ENCODE assay signal across 31 cellular contexts in the genomic region with DNA sequence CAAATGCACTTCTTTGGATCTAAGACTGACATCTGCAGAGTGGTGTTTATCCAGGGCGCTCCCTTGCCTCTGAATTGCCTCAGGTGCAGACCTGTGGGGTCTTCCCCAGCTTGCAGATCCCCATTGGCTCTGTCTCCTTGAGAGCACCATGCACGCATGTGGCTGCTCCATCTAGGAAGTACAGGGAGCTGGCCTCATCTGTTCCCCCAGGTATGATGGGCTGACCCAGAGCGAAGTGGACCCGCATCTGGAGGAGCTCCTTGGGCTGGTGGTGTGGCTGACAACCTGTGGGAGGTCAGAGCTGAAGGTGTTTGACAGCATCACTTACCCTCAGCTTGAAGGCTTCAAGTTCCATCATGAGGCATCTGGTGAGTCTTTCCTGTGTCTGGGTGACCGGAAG. TPM values are rescaled to one million over a fixed set of nuclear protein-coding genes. Genes with fewer than 3 reads are reported as not detected.
"Had no signal": no experiment of that assay in that cellular context is flagged by ENCODE, and none has a peak within 500 bp of the region (broad histone marks: within the 10 kb centered on the region; RNA-seq: fewer than 3 reads in every experiment).

No MANE protein-coding gene starts in this region.

- H3K4me1 ChIP-seq: gastroesophageal sphincter had no signal

- H3K4me3 Mint-ChIP-seq: activated CD4-positive, alpha-beta memory T cell treated with anti-CD3 and anti-CD28 coated beads for 36 hours; activated CD4-positive, alpha-beta T cell treated with anti-CD3 and anti-CD28 coated beads for 36 hours; activated CD4-positive, alpha-beta T cell treated with anti-CD3 and anti-CD28 coated beads, Interleukin-2, amount 10 ng/mL, durations not matched to agents 24 days and 14 days; activated CD8-positive, alpha-beta memory T cell treated with anti-CD3 and anti-CD28 coated beads, Interleukin-2, amount 10 ng/mL, durations not matched to agents 7 days and 5 days; activated CD8-positive, alpha-beta T cell treated with anti-CD3 and anti-CD28 coated beads, Interleukin-2, amount 10 ng/mL, durations not matched to agents 7 days and 5 days; activated naive CD8-positive, alpha-beta T cell; activated T-helper 1 cell treated with anti-CD3 and anti-CD28 coated beads, Interleukin-12 subunit alpha, Interleukin-12 subunit beta, Interleukin-2, Interleukin-4 antibody, amounts not matched to agents 30 ng/mL and 10 ng/mL and 1 ng/mL, durations not matched to agents 14 hours and 24 hours and 36 hours; effector memory CD8-positive, alpha-beta T cell had no signal

- H3K9me3 ChIP-seq: esophagus squamous epithelium, gastroesophageal sphincter had no signal

- H3K27ac ChIP-seq: brain microvascular endothelial cell, epithelial cell of prostate, esophagus squamous epithelium, gastroesophageal sphincter had no signal

- H3K27me3 Mint-ChIP-seq: activated CD4-positive, alpha-beta memory T cell treated with anti-CD3 and anti-CD28 coated beads for 36 hours; activated CD4-positive, alpha-beta T cell treated with anti-CD3 and anti-CD28 coated beads for 36 hours; activated CD4-positive, alpha-beta T cell treated with anti-CD3 and anti-CD28 coated beads, Interleukin-2, amount 10 ng/mL, durations not matched to agents 24 days and 14 days; activated CD8-positive, alpha-beta memory T cell treated with anti-CD3 and anti-CD28 coated beads, Interleukin-2, amount 10 ng/mL, durations not matched to agents 7 days and 5 days; activated naive CD8-positive, alpha-beta T cell had no signal

- DNase-seq: activated CD4-positive, alpha-beta memory T cell treated with anti-CD3 and anti-CD28 coated beads for 36 hours; activated CD4-positive, alpha-beta T cell treated with anti-CD3 and anti-CD28 coated beads for 36 hours; activated CD4-positive, alpha-beta T cell treated with anti-CD3 and anti-CD28 coated beads, Interleukin-2, amount 10 ng/mL, durations not matched to agents 24 days and 14 days; activated CD4-positive, CD25-positive, alpha-beta regulatory T cell; activated CD4-positive, CD25-positive, alpha-beta regulatory T cell treated with anti-CD3 and anti-CD28 coated beads, Interleukin-2, amount 50 U/mL, for 72 hours; activated CD8-positive, alpha-beta memory T cell treated with anti-CD3 and anti-CD28 coated beads, Interleukin-2, amount 10 ng/mL, durations not matched to agents 7 days and 5 days; activated CD8-positive, alpha-beta memory T cell treated with anti-CD3 and anti-CD28 coated beads, Interleukin-2, amount 50 U/mL, for 4 hours; activated CD8-positive, alpha-beta T cell treated with anti-CD3 and anti-CD28 coated beads, Interleukin-2, amount 10 ng/mL, durations not matched to agents 7 days and 5 days; activated gamma-delta T cell; activated naive CD4-positive, alpha-beta T cell treated with anti-CD3 and anti-CD28 coated beads, Interleukin-2, amount 50 U/mL, for 16 hours; activated naive CD4-positive, alpha-beta T cell treated with Interleukin-2 at 50 U/mL for 16 hours; activated T-cell treated with anti-CD3 and anti-CD28 coated beads, Interleukin-2, amount 50 U/mL, for 1 hour; activated T-cell treated with anti-CD3 and anti-CD28 coated beads, Interleukin-2, amount 50 U/mL, for 48 hours; amniotic stem cell; anterior cingulate cortex; brain microvascular endothelial cell; caudate nucleus; cortex of kidney; dermis blood vessel endothelial cell; effector CD4-positive, alpha-beta T cell; effector memory CD8-positive, alpha-beta T cell; esophagus squamous epithelium; foreskin melanocyte; T-helper 2 cell had no signal

- ATAC-seq: activated CD4-positive, alpha-beta T cell treated with anti-CD3 and anti-CD28 coated beads for 36 hours; activated CD8-positive, alpha-beta memory T cell treated with anti-CD3 and anti-CD28 coated beads, Interleukin-2, amount 10 ng/mL, durations not matched to agents 7 days and 5 days; activated CD8-positive, alpha-beta T cell treated with anti-CD3 and anti-CD28 coated beads, Interleukin-2, amount 10 ng/mL, durations not matched to agents 7 days and 5 days; effector memory CD8-positive, alpha-beta T cell; gastroesophageal sphincter had no signal

- H3K9me3 Mint-ChIP-seq: activated CD4-positive, alpha-beta memory T cell treated with anti-CD3 and anti-CD28 coated beads for 36 hours; activated CD4-positive, alpha-beta T cell treated with anti-CD3 and anti-CD28 coated beads, Interleukin-2, amount 10 ng/mL, durations not matched to agents 24 days and 14 days; activated T-helper 1 cell treated with anti-CD3 and anti-CD28 coated beads, Interleukin-12 subunit alpha, Interleukin-12 subunit beta, Interleukin-2, Interleukin-4 antibody, amounts not matched to agents 30 ng/mL and 10 ng/mL and 1 ng/mL, durations not matched to agents 14 hours and 24 hours and 36 hours; activated T-helper 2 cell treated with anti-CD3 and anti-CD28 coated beads, Interferon-gamma antibody, Interleukin-2, Interleukin-4, amounts not matched to agents 10 μg/mL and 5 μg/mL and 100 μg/mL, durations not matched to agents 14 hours and 24 hours and 36 hours; effector memory CD8-positive, alpha-beta T cell had no signal

- H3K4me3 ChIP-seq: esophagus squamous epithelium, gastroesophageal sphincter had no signal

- H3K36me3 Mint-ChIP-seq: activated CD4-positive, alpha-beta memory T cell treated with anti-CD3 and anti-CD28 coated beads for 36 hours; activated CD8-positive, alpha-beta memory T cell treated with anti-CD3 and anti-CD28 coated beads, Interleukin-2, amount 10 ng/mL, durations not matched to agents 7 days and 5 days; activated naive CD8-positive, alpha-beta T cell had no signal

- H3K27ac Mint-ChIP-seq: activated CD4-positive, alpha-beta memory T cell treated with anti-CD3 and anti-CD28 coated beads for 36 hours; activated CD4-positive, alpha-beta T cell treated with anti-CD3 and anti-CD28 coated beads for 36 hours; activated CD4-positive, alpha-beta T cell treated with anti-CD3 and anti-CD28 coated beads, Interleukin-2, amount 10 ng/mL, durations not matched to agents 24 days and 14 days; activated CD8-positive, alpha-beta memory T cell treated with anti-CD3 and anti-CD28 coated beads, Interleukin-2, amount 10 ng/mL, durations not matched to agents 7 days and 5 days; activated CD8-positive, alpha-beta T cell treated with anti-CD3 and anti-CD28 coated beads, Interleukin-2, amount 10 ng/mL, durations not matched to agents 7 days and 5 days; activated naive CD8-positive, alpha-beta T cell; activated T-helper 1 cell treated with anti-CD3 and anti-CD28 coated beads, Interleukin-12 subunit alpha, Interleukin-12 subunit beta, Interleukin-2, Interleukin-4 antibody, amounts not matched to agents 30 ng/mL and 10 ng/mL and 1 ng/mL, durations not matched to agents 14 hours and 24 hours and 36 hours; activated T-helper 2 cell treated with anti-CD3 and anti-CD28 coated beads, Interferon-gamma antibody, Interleukin-2, Interleukin-4, amounts not matched to agents 10 μg/mL and 5 μg/mL and 100 μg/mL, durations not matched to agents 14 hours and 24 hours and 36 hours; effector memory CD8-positive, alpha-beta T cell had no signal

- H3K4me1 Mint-ChIP-seq: activated CD4-positive, alpha-beta T cell treated with anti-CD3 and anti-CD28 coated beads for 36 hours; activated CD4-positive, alpha-beta T cell treated with anti-CD3 and anti-CD28 coated beads, Interleukin-2, amount 10 ng/mL, durations not matched to agents 24 days and 14 days; activated CD8-positive, alpha-beta memory T cell treated with anti-CD3 and anti-CD28 coated beads, Interleukin-2, amount 10 ng/mL, durations not matched to agents 7 days and 5 days had no signal

- H3K27me3 ChIP-seq: brain microvascular endothelial cell, gastroesophageal sphincter had no signal

- H3K36me3 ChIP-seq: brain microvascular endothelial cell, esophagus squamous epithelium, gastroesophageal sphincter had no signal

RNA-seq across cellular contexts. Expression of gene WDFY4, which starts 44.5 kb away (rescaled TPM):
- total RNA-seq: activated CD4-positive, alpha-beta memory T cell treated with anti-CD3 and anti-CD28 coated beads for 36 hours; chondrocyte; fibroblast of villous mesenchyme had no signal
